ENCODE assay signal across 18 cellular contexts in genomic region chr2:218826791-218827190, GRCh38. TPM values are rescaled to one million over a fixed set of nuclear protein-coding genes. Genes with fewer than 3 reads are reported as not detected.
A peak's percentile ranks its signal among the peaks of the same experiment; 100 is the strongest.
DNase-seq lines count a peak whose midpoint lies in the region; ATAC-seq and TF ChIP-seq lines count a peak whose summit lies in the region.
"Had no signal": no experiment of that assay in that cellular context is flagged by ENCODE, and none has a peak within 500 bp of the region (broad histone marks: within the 10 kb centered on the region; RNA-seq: fewer than 3 reads in every experiment).

No MANE protein-coding gene starts in this region.

- peaks cover 0 to 8% of the 10 kb centered on the region in 2 donors for H3K4me1 ChIP-seq in right atrium auricular region
- H3K4me1 ChIP-seq in heart right ventricle = peaks cover 0 to 14% (median 3%) of the 10 kb centered on the region in 9 donors
- H3K4me1 ChIP-seq in gastrocnemius medialis = peaks cover 53 to 57% of the 10 kb centered on the region in 2 donors
- no peaks in the 10 kb centered on the region for H3K4me1 ChIP-seq in upper lobe of right lung

- H3K4me1 Mint-ChIP-seq in memory B cell = peaks cover 11% of the 10 kb centered on the region

- intact Hi-C loops in heart right ventricle (cut with DNase I) = no loop called here
- intact Hi-C loops in gastrocnemius medialis (cut with DNase I; ENCODE audit: low total_unique reads) = loop anchor here (10.0 kb wide), 1 partner anchor 992 kb away; no protein-coding TSS in a partner anchor
- intact Hi-C loops in upper lobe of right lung (cut with DNase I) = no loop called here

- peaks cover 17% of the 10 kb centered on the region for H3K27me3 Mint-ChIP-seq in memory B cell

- in situ Hi-C loops in gastrocnemius medialis (cut with MboI; ENCODE audit: low sequenced_read_pairs in 4 of 4) = no loop called here

- WGBS in heart right ventricle, 2 donors = 85 to 93% methylated on average over 10 of the region's 10 CpGs

- no peaks in the 10 kb centered on the region for H3K27me3 ChIP-seq in right atrium auricular region
- H3K27me3 ChIP-seq in heart right ventricle = peaks cover 0 to 24% (median 17%) of the 10 kb centered on the region in 7 donors
- no peaks in the 10 kb centered on the region for H3K27me3 ChIP-seq in gastrocnemius medialis
- no peaks in the 10 kb centered on the region for H3K27me3 ChIP-seq in upper lobe of right lung

- H3K36me3 Mint-ChIP-seq in memory B cell = no peaks in the 10 kb centered on the region

- TF ChIP-seq CTCF in right atrium auricular region (IDR thresholded peaks at IDR 0.05) = no peak
- TF ChIP-seq CTCF in heart right ventricle (IDR thresholded peaks at IDR 0.05) = no peak
- no peak for TF ChIP-seq CTCF in gastrocnemius medialis (IDR thresholded peaks at IDR 0.05 in 4 of 5, conservative IDR thresholded peaks at IDR 0.05 in 1 of 5)
- no peak for TF ChIP-seq CTCF in upper lobe of right lung (IDR thresholded peaks at IDR 0.05)

- H3K4me3 ChIP-seq in right atrium auricular region (no peak overlapping the region), heart right ventricle (no peak overlapping the region), gastrocnemius medialis (no peak overlapping the region), upper lobe of right lung (no peak overlapping the region)
- H3K4me3 ChIP-seq: GM12878, GM23248 had no signal

- TF ChIP-seq POLR2A in gastrocnemius medialis (IDR thresholded peaks at IDR 0.05) = no peak

- H3K27ac ChIP-seq in right atrium auricular region (no peak overlapping the region), heart right ventricle (no peak overlapping the region), gastrocnemius medialis (peak overlapping the region; percentile 95), upper lobe of right lung (no peak overlapping the region)
- H3K27ac ChIP-seq: GM23248 had no signal

- H3K9me3 Mint-ChIP-seq in memory B cell = no peaks in the 10 kb centered on the region
- H3K9me3 Mint-ChIP-seq: CD4-positive, alpha-beta T cell; H9 had no signal

- H3K36me3 ChIP-seq in right atrium auricular region = no peaks in the 10 kb centered on the region
- no peaks in the 10 kb centered on the region for H3K36me3 ChIP-seq in heart right ventricle
- peaks cover 0 to 14% of the 10 kb centered on the region in 2 donors for H3K36me3 ChIP-seq in gastrocnemius medialis
- H3K36me3 ChIP-seq in upper lobe of right lung = no peaks in the 10 kb centered on the region

- ATAC-seq in heart right ventricle (no peak), memory B cell (ENCODE audit: low read depth) (no peak), gastrocnemius medialis (no peak), upper lobe of right lung (no peak)
- ATAC-seq: GM12878 had no signal

- peak; percentile 32 for DNase-seq in right atrium auricular region (ENCODE audit: low spot score)
- DNase-seq in heart right ventricle = no peak
- DNase-seq in memory B cell (ENCODE audit: low spot score in 2 of 2) = no peak
- no peak for DNase-seq in gastrocnemius medialis
- peak; percentile 29 for DNase-seq in upper lobe of right lung
- no peak for DNase-seq in activated T-cell treated with anti-CD3 and anti-CD28 coated beads, Interleukin-2, amount 50 U/mL, for 1 hour
- DNase-seq in HCEC 1CT = no peak
- DNase-seq in occipital lobe (lab: John Stamatoyannopoulos, UW) = no peak
- DNase-seq: 8988T; C1 segment of cervical spinal cord; Calu3; CD4-positive, alpha-beta T cell; DMS79; GM23248; H9 had no signal

- H3K9me3 ChIP-seq in right atrium auricular region (no peaks in the 10 kb centered on the region), heart right ventricle (no peaks in the 10 kb centered on the region), gastrocnemius medialis (no peaks in the 10 kb centered on the region), upper lobe of right lung (no peaks in the 10 kb centered on the region)

- no peak overlapping the region for H3K4me3 Mint-ChIP-seq in memory B cell
- H3K4me3 Mint-ChIP-seq: CD4-positive, alpha-beta T cell; H9 had no signal

- H3K27ac Mint-ChIP-seq in memory B cell = peak overlapping the region; percentile 58
- H3K27ac Mint-ChIP-seq: CD4-positive, alpha-beta T cell; H9 had no signal

RNA-seq across cellular contexts. Expression of gene PRKAG3, which starts 4.8 kb away (rescaled TPM):
- total RNA-seq in right atrium auricular region (under 1 TPM in 1 of 2 donors, not detected in 1; 0.19 TPM), heart right ventricle (under 1 TPM in 3 of 10 donors, not detected in 7; 0.09 to 0.19 (median 0.15) TPM), gastrocnemius medialis (10 to 100 TPM in 3 of 4 donors, 1 to 10 TPM in 1; 8.3 to 65.4 (median 44.3) TPM), upper lobe of right lung (not detected), occipital lobe (not detected)
- under 1 TPM in 1 of 2 donors, not detected in 1; 0.03 TPM for polyA plus RNA-seq in heart right ventricle
- total RNA-seq: Calu3; CD4-positive, alpha-beta T cell; G401; GM23248; H9; HT1080 had no signal
- polyA plus RNA-seq: GM23248 had no signal

RNA-seq across cellular contexts. Expression of gene WNT6, which starts 32.8 kb away (rescaled TPM):
- total RNA-seq in right atrium auricular region = 1 to 10 TPM; 1.8 to 2.4 TPM
- 1 to 10 TPM in 3 of 10 donors, under 1 TPM in 7; 0.15 to 2.9 (median 0.67) TPM for total RNA-seq in heart right ventricle
- 1 to 10 TPM; 1.1 to 3.0 TPM for polyA plus RNA-seq in heart right ventricle
- total RNA-seq in gastrocnemius medialis = 1 to 10 TPM in 2 of 4 donors, under 1 TPM in 2; 0.36 to 3.9 (median 2.1) TPM
- total RNA-seq in upper lobe of right lung = not detected
- total RNA-seq in occipital lobe = not detected
- total RNA-seq: Calu3; CD4-positive, alpha-beta T cell; GM23248; H9; HT1080 had no signal
- polyA plus RNA-seq: GM23248 had no signal

RNA-seq across cellular contexts. Expression of gene CYP27A1, which starts 44.8 kb away (rescaled TPM):
- 10 to 100 TPM; 17.2 to 23.4 TPM for total RNA-seq in right atrium auricular region
- total RNA-seq in heart right ventricle = 10 to 100 TPM in 2 of 10 donors, 1 to 10 TPM in 8; 3.7 to 12.8 (median 7.1) TPM
- 1 to 10 TPM; 8.9 to 9.1 TPM for polyA plus RNA-seq in heart right ventricle
- total RNA-seq in gastrocnemius medialis = 10 to 100 TPM; 17.9 to 56.3 (median 26.8) TPM
- total RNA-seq in upper lobe of right lung = 180 TPM
- 2.8 TPM for total RNA-seq in occipital lobe
- total RNA-seq: G401, HT1080 had no signal

RNA-seq across cellular contexts. Expression of gene WNT10A, which starts 53.9 kb away (rescaled TPM):
- total RNA-seq in right atrium auricular region (1 to 10 TPM in 1 of 2 donors, under 1 TPM in 1; 0.90 to 1.2 TPM), heart right ventricle (under 1 TPM in 2 of 10 donors, not detected in 8; 0.28 to 0.56 TPM), gastrocnemius medialis (not detected), upper lobe of right lung (0.90 TPM), occipital lobe (not detected)
- polyA plus RNA-seq in heart right ventricle = under 1 TPM; 0.01 to 0.07 TPM
- total RNA-seq: GM23248, H9, HT1080 had no signal
- polyA plus RNA-seq: GM23248 had no signal

Comparison
In these comparisons a context has a peak if more than half of its experiments do, and no peak if none do; other contexts are left out.
1. DNase-seq: peak in right atrium auricular region (single experiment) and upper lobe of right lung (single experiment); none in heart right ventricle (0 of 2), memory B cell (0 of 2), gastrocnemius medialis (0 of 2), activated T-cell treated with anti-CD3 and anti-CD28 coated beads, Interleukin-2, amount 50 U/mL, for 1 hour (single experiment), HCEC 1CT (single experiment) and occipital lobe (single experiment).
2. H3K27ac ChIP-seq: peak in gastrocnemius medialis (4 of 4); none in right atrium auricular region (0 of 2), heart right ventricle (0 of 10) and upper lobe of right lung (single experiment).